8 cellular contexts compared by ENCODE assay signal in the genomic region with DNA sequence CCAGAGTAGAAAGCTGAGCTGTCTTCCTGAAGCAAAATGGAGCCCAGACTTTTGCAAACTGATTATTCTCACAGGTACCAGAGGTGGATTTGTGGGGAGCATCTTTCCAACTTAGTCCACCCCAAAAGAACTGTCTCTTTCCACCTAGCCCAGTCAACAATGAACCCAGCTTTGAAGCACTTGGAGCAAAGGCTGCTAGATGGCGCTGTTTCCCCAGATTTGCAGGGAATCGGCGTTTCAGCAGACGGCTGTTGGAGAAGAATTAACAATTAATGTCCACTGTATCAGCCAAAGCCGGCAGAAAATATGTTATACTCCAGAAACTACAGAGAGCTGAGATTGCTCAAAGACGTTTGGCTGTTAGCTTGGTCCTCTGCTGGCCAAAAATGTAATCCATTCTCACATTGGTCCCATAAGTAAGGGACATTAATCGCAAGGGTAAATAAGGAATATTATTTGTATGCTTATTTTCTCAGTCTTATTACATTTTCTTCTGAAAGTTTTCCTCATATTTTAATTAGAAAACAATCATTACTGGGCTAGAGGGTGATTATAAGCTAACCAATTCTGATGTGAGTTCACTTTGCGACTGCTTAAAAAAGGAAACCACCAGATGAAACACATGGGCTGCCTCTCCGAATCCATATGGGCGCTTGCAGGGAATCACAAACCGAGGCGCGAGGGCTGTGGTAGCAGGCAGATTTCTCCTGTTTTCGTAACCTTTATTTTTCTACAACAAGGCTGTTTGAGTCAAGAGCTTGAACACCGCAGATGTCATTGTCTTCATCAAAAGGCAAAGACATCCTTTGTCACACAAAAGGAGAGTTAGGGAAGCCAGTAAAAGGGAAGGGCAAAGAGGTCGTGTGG.
DNase-seq lines count a peak whose midpoint lies in the region; ATAC-seq and TF ChIP-seq lines count a peak whose summit lies in the region.

No MANE protein-coding gene starts in this region.

- no peaks in the 10 kb centered on the region for H3K36me3 ChIP-seq in right atrium auricular region
- no peaks in the 10 kb centered on the region for H3K36me3 ChIP-seq in spleen

- H3K27me3 Mint-ChIP-seq in activated T-cell treated with anti-CD3 and anti-CD28 coated beads, Interleukin-2, amount 50 U/mL, for 24 hours, result peaks cover 34% of the 10 kb centered on the region
- peaks cover 10% of the 10 kb centered on the region for H3K27me3 Mint-ChIP-seq in activated naive CD8-positive, alpha-beta T cell treated with anti-CD3 and anti-CD28 coated beads, Interleukin-2, amount 10 ng/mL, durations not matched to agents 7 days and 5 days

- no peak for TF ChIP-seq POLR2A in spleen (IDR thresholded peaks at IDR 0.05)

- H3K9me3 ChIP-seq in right atrium auricular region (no peaks in the 10 kb centered on the region), spleen (no peaks in the 10 kb centered on the region)

- 38 to 49% (median 44%) methylated on average over 16 of the region's 16 CpGs for WGBS in spleen, 5 donors

- POLR2A ChIA-PET in activated naive CD8-positive, alpha-beta T cell treated with anti-CD3 and anti-CD28 coated beads, Interleukin-2, amount 10 ng/mL, durations not matched to agents 7 days and 5 days (lab: Charles Lee), result no interaction called here

- H3K4me1 ChIP-seq in right atrium auricular region (no peaks in the 10 kb centered on the region), spleen (peaks cover 0 to 4% (median 0%) of the 10 kb centered on the region in 6 donors)

- peak; percentile 39 to 79 for TF ChIP-seq CTCF in right atrium auricular region (IDR thresholded peaks at IDR 0.05)
- peak in 10 of 11 experiments; percentile 15 to 68 (median 50) for TF ChIP-seq CTCF in spleen (IDR thresholded peaks at IDR 0.05 in 8 of 11, conservative IDR thresholded peaks at IDR 0.05 in 3 of 11)

- peak; percentile 59 for ATAC-seq in HG02852 (IDR thresholded peaks at IDR 0.05; ENCODE audit: unreplicated experiment)
- ATAC-seq in activated naive CD8-positive, alpha-beta T cell treated with anti-CD3 and anti-CD28 coated beads, Interleukin-2, amount 10 ng/mL, durations not matched to agents 7 days and 5 days (ENCODE audit: low read depth), result no peak
- ATAC-seq in HG03342 (IDR thresholded peaks at IDR 0.05; ENCODE audit: unreplicated experiment), result no peak

- intact Hi-C loops in spleen (cut with DNase I; ENCODE audit: low total_unique reads), result no loop called here

- H3K27me3 ChIP-seq in right atrium auricular region (no peaks in the 10 kb centered on the region), spleen (replicated peaks in 1 of 7) (peaks cover 0 to 32% (median 5%) of the 10 kb centered on the region in 7 donors)

- H3K4me3 ChIP-seq in right atrium auricular region, result no peak overlapping the region
- H3K4me3 ChIP-seq in spleen, result no peak overlapping the region

- H3K4me3 Mint-ChIP-seq in activated T-cell treated with anti-CD3 and anti-CD28 coated beads, Interleukin-2, amount 50 U/mL, for 24 hours, result no peak overlapping the region
- no peak overlapping the region for H3K4me3 Mint-ChIP-seq in activated naive CD8-positive, alpha-beta T cell treated with anti-CD3 and anti-CD28 coated beads, Interleukin-2, amount 10 ng/mL, durations not matched to agents 7 days and 5 days

- no peaks in the 10 kb centered on the region for H3K9me3 Mint-ChIP-seq in activated T-cell treated with anti-CD3 and anti-CD28 coated beads, Interleukin-2, amount 50 U/mL, for 24 hours
- peaks cover 1% of the 10 kb centered on the region for H3K9me3 Mint-ChIP-seq in activated naive CD8-positive, alpha-beta T cell treated with anti-CD3 and anti-CD28 coated beads, Interleukin-2, amount 10 ng/mL, durations not matched to agents 7 days and 5 days

- no peaks in the 10 kb centered on the region for H3K4me1 Mint-ChIP-seq in activated T-cell treated with anti-CD3 and anti-CD28 coated beads, Interleukin-2, amount 50 U/mL, for 24 hours (ENCODE audit: low read depth)
- H3K4me1 Mint-ChIP-seq in activated naive CD8-positive, alpha-beta T cell treated with anti-CD3 and anti-CD28 coated beads, Interleukin-2, amount 10 ng/mL, durations not matched to agents 7 days and 5 days, result no peaks in the 10 kb centered on the region

- H3K36me3 Mint-ChIP-seq in activated T-cell treated with anti-CD3 and anti-CD28 coated beads, Interleukin-2, amount 50 U/mL, for 24 hours (ENCODE audit: low read depth), result no peaks in the 10 kb centered on the region
- H3K36me3 Mint-ChIP-seq in activated naive CD8-positive, alpha-beta T cell treated with anti-CD3 and anti-CD28 coated beads, Interleukin-2, amount 10 ng/mL, durations not matched to agents 7 days and 5 days, result no peaks in the 10 kb centered on the region

- no peak overlapping the region for H3K27ac Mint-ChIP-seq in activated T-cell treated with anti-CD3 and anti-CD28 coated beads, Interleukin-2, amount 50 U/mL, for 24 hours
- H3K27ac Mint-ChIP-seq in activated naive CD8-positive, alpha-beta T cell treated with anti-CD3 and anti-CD28 coated beads, Interleukin-2, amount 10 ng/mL, durations not matched to agents 7 days and 5 days, result no peak overlapping the region

- H3K27ac ChIP-seq in right atrium auricular region (no peak overlapping the region), spleen (no peak overlapping the region)

- peak; percentile 36 for DNase-seq in activated T-cell treated with anti-CD3 and anti-CD28 coated beads, Interleukin-2, amount 50 U/mL, for 24 hours
- DNase-seq in activated T-cell treated with anti-CD3 and anti-CD28 coated beads for 4 hours (no peak), NCI-H2227 treated with DMSO at 0.1 percent for 48 hours (lab: John Stamatoyannopoulos, UW) (peak; percentile 89), right atrium auricular region (ENCODE audit: low spot score) (no peak), spleen (no peak)
- peak; percentile 33 for DNase-seq in activated naive CD8-positive, alpha-beta T cell treated with anti-CD3 and anti-CD28 coated beads, Interleukin-2, amount 10 ng/mL, durations not matched to agents 7 days and 5 days

Comparison
In these comparisons a context has a peak if more than half of its experiments do, and no peak if none do; other contexts are left out.
1. DNase-seq: peak in activated T-cell treated with anti-CD3 and anti-CD28 coated beads, Interleukin-2, amount 50 U/mL, for 24 hours (single experiment), NCI-H2227 treated with DMSO at 0.1 percent for 48 hours (single experiment) and activated naive CD8-positive, alpha-beta T cell treated with anti-CD3 and anti-CD28 coated beads, Interleukin-2, amount 10 ng/mL, durations not matched to agents 7 days and 5 days (single experiment); none in activated T-cell treated with anti-CD3 and anti-CD28 coated beads for 4 hours (single experiment), right atrium auricular region (single experiment) and spleen (single experiment).